In genomic region chr3:13869944-13870343, GRCh38 we compare ENCODE assay signal across 21 cellular contexts. TPM values are rescaled to one million over a fixed set of nuclear protein-coding genes. Genes with fewer than 3 reads are reported as not detected.
A peak's percentile ranks its signal among the peaks of the same experiment; 100 is the strongest.
DNase-seq lines count a peak whose midpoint lies in the region; ATAC-seq, FAIRE-seq and TF ChIP-seq lines count a peak whose summit lies in the region.
"Had no signal": no experiment of that assay in that cellular context is flagged by ENCODE, and none has a peak within 500 bp of the region (broad histone marks: within the 10 kb centered on the region; RNA-seq: fewer than 3 reads in every experiment).

No MANE protein-coding gene starts in this region.

- no peaks in the 10 kb centered on the region for H3K9me3 ChIP-seq in CD4-positive, alpha-beta T cell (ENCODE audit: control insufficient read depth, low read length)
- H3K9me3 ChIP-seq in CD8-positive, alpha-beta memory T cell (ENCODE audit: low read length) = no peaks in the 10 kb centered on the region
- H3K9me3 ChIP-seq in K562 (replicated peaks; ENCODE audit: control insufficient read depth, insufficient read depth, low read depth, low read length) (0 out of 2 replicates have a peak, but pooled peaks cover 2% of the 10 kb centered on the region), gastrocnemius medialis (no peaks in the 10 kb centered on the region)

- H3K27me3 Mint-ChIP-seq in CD4-positive, alpha-beta T cell = no peaks in the 10 kb centered on the region
- H3K27me3 Mint-ChIP-seq in CD8-positive, alpha-beta memory T cell = peaks cover 2 to 11% of the 10 kb centered on the region in 2 donors
- H3K27me3 Mint-ChIP-seq in naive thymus-derived CD8-positive, alpha-beta T cell = peaks cover 0 to 2% (median 0%) of the 10 kb centered on the region in 5 donors

- H3K9me3 Mint-ChIP-seq in CD4-positive, alpha-beta T cell = peaks cover 5% of the 10 kb centered on the region
- peaks cover 0 to 2% (median 0%) of the 10 kb centered on the region in 5 donors for H3K9me3 Mint-ChIP-seq in CD8-positive, alpha-beta memory T cell
- H3K9me3 Mint-ChIP-seq in naive thymus-derived CD8-positive, alpha-beta T cell = peaks cover 0 to 7% (median 0%) of the 10 kb centered on the region in 9 donors

- no TSS peak for BruUV-seq in K562 (replicated peaks; lab: Mats Ljungman, UMichigan)

- no peaks in the 10 kb centered on the region for H3K27me3 ChIP-seq in CD4-positive, alpha-beta T cell (ENCODE audit: control insufficient read depth, insufficient read depth, low read length)
- H3K27me3 ChIP-seq in CD8-positive, alpha-beta memory T cell (ENCODE audit: insufficient read depth, low read length, poor library complexity, severe bottlenecking) = no peaks in the 10 kb centered on the region
- peaks cover 0 to 43% of the 10 kb centered on the region in 2 experiments; a peak in 4 of 5 replicates for H3K27me3 ChIP-seq in K562 (ENCODE audit: control insufficient read depth in 2 of 2, insufficient read depth in 2 of 2, low read length in 2 of 2)
- H3K27me3 ChIP-seq in gastrocnemius medialis = peaks cover 0 to 12% (median 0%) of the 10 kb centered on the region in 3 donors

- H3K4me2 ChIP-seq in K562 (ENCODE audit: insufficient read depth, low read length) = no peak overlapping the region
- H3K4me2 ChIP-seq: KMS-11 had no signal

- TF ChIP-seq POLR2A in K562 (conservative IDR thresholded peaks at IDR 0.05) = no peak
- TF ChIP-seq POLR2A in gastrocnemius medialis (IDR thresholded peaks at IDR 0.05) = no peak

- in situ Hi-C loops in K562 (cut with MboI) (no loop called here), gastrocnemius medialis (cut with MboI; ENCODE audit: low sequenced_read_pairs in 4 of 4) (no loop called here)

- peaks cover 53% of the 10 kb centered on the region for H3K4me1 Mint-ChIP-seq in CD4-positive, alpha-beta T cell (ENCODE audit: low read depth)
- H3K4me1 Mint-ChIP-seq in CD8-positive, alpha-beta memory T cell = peaks cover 36 to 40% (median 37%) of the 10 kb centered on the region in 3 donors
- peaks cover 32 to 52% (median 44%) of the 10 kb centered on the region in 4 donors for H3K4me1 Mint-ChIP-seq in naive thymus-derived CD8-positive, alpha-beta T cell
- H3K4me1 Mint-ChIP-seq: CD14-positive monocyte had no signal

- H2AFZ ChIP-seq in K562 (ENCODE audit: low read depth, low read length) = no peak overlapping the region

- TF ChIP-seq CTCF in CD4-positive, alpha-beta T cell (IDR thresholded peaks at IDR 0.05) = no peak
- no peak for TF ChIP-seq CTCF in K562 (IDR thresholded peaks at IDR 0.05 in 2 of 3, conservative IDR thresholded peaks at IDR 0.05 in 1 of 3; ENCODE audit: insufficient read depth in 2 of 3, low read depth in 1 of 3, low read length in 3 of 3)
- no peak for TF ChIP-seq CTCF in gastrocnemius medialis (IDR thresholded peaks at IDR 0.05 in 4 of 5, conservative IDR thresholded peaks at IDR 0.05 in 1 of 5)

- ATAC-seq in CD4-positive, alpha-beta T cell (ENCODE audit: poor library complexity) = no peak
- ATAC-seq in K562 = peak; percentile 46; the same call in 2 of the 3 replicates
- no peak for ATAC-seq in naive thymus-derived CD8-positive, alpha-beta T cell
- no peak for ATAC-seq in gastrocnemius medialis
- no peak for ATAC-seq in HG02610 (IDR thresholded peaks at IDR 0.05; ENCODE audit: unreplicated experiment)

- no peak for TF ChIP-seq EP300 in K562 (IDR thresholded peaks at IDR 0.05; ENCODE audit: low read length)

- no peaks in the 10 kb centered on the region for H3K79me2 ChIP-seq in K562 (ENCODE audit: control insufficient read depth, insufficient read depth, low read length)

- no peak for DNase-seq in CD4-positive, alpha-beta T cell
- no peak for DNase-seq in CD8-positive, alpha-beta memory T cell
- DNase-seq in K562 (ENCODE audit: extremely low read depth in 1 of 4, low spot score in 3 of 4) (no peak), gastrocnemius medialis (no peak), NCI-H1930 (lab: John Stamatoyannopoulos, UW) (no peak)
- DNase-seq in naive thymus-derived CD8-positive, alpha-beta T cell = no peak
- DNase-seq: ACHN, AML-193, DMS79, NCI-H1048, NCI-H1436 treated with DMSO at 0.1 percent for 48 hours, NCI-H2081, NCI-H82, Right ventricle myocardium superior had no signal

- H3K4me3 Mint-ChIP-seq in CD4-positive, alpha-beta T cell = peak overlapping the region; percentile 26
- no peak overlapping the region for H3K4me3 Mint-ChIP-seq in CD8-positive, alpha-beta memory T cell
- peak overlapping the region in 2 of 10 donors; percentile 27 to 38 for H3K4me3 Mint-ChIP-seq in naive thymus-derived CD8-positive, alpha-beta T cell
- H3K4me3 Mint-ChIP-seq: CD14-positive monocyte had no signal

- intact Hi-C loops in CD4-positive, alpha-beta T cell (cut with DNase I, micrococcal nuclease) = loop anchor here in 1 of 2 experiments (10.0 kb wide), 3 partner anchors 525 to 1555 kb away; partner anchors contain the start of genes EAF1 and METTL6
- intact Hi-C loops in K562 (cut with micrococcal nuclease) (loop anchor here (10.0 kb wide), 1 partner anchor 95 kb away; no protein-coding TSS in a partner anchor), gastrocnemius medialis (cut with DNase I; ENCODE audit: low total_unique reads) (no loop called here)

- no peak for TF ChIP-seq RAD21 in K562 (CRISPR knock-in tag; conservative IDR thresholded peaks at IDR 0.05 in 1 of 2, IDR thresholded peaks at IDR 0.05 in 1 of 2)

- H4K20me1 ChIP-seq in K562 (replicated peaks; ENCODE audit: control insufficient read depth, insufficient read depth, low read length) = no peaks in the 10 kb centered on the region

- H3K36me3 Mint-ChIP-seq in CD4-positive, alpha-beta T cell (ENCODE audit: low read depth) = peaks cover 68% of the 10 kb centered on the region
- peaks cover 3 to 12% (median 9%) of the 10 kb centered on the region in 3 donors for H3K36me3 Mint-ChIP-seq in CD8-positive, alpha-beta memory T cell
- peaks cover 0 to 10% (median 0%) of the 10 kb centered on the region in 3 donors for H3K36me3 Mint-ChIP-seq in naive thymus-derived CD8-positive, alpha-beta T cell
- H3K36me3 Mint-ChIP-seq: CD14-positive monocyte had no signal

- no peak for FAIRE-seq in K562 (lab: Jason Lieb, UNC)
- FAIRE-seq: D721Med, GM19239 had no signal

- peaks cover 48% of the 10 kb centered on the region for H3K4me1 ChIP-seq in CD8-positive, alpha-beta memory T cell (ENCODE audit: insufficient read depth, low read length)
- no peaks in the 10 kb centered on the region for H3K4me1 ChIP-seq in K562 (replicated peaks in 1 of 2; ENCODE audit: control insufficient read depth in 2 of 2, insufficient read depth in 2 of 2, low read length in 2 of 2)
- H3K4me1 ChIP-seq in gastrocnemius medialis = no peaks in the 10 kb centered on the region

- no peak overlapping the region for H3K9ac ChIP-seq in K562 (ENCODE audit: insufficient read depth in 1 of 2, low read depth in 2 of 2, low read length in 2 of 2)
- H3K9ac ChIP-seq: KMS-11 had no signal

- 0% methylated on average over 2 of the region's 2 CpGs for WGBS in K562 (ENCODE audit: insufficient coverage, low coverage, missing lambda C conversion rate)

- CTCF ChIA-PET in CD4-positive, alpha-beta T cell (lab: Charles Lee) = interaction anchor here (1.9 kb wide), 1 partner anchor 10 kb away, joined by 8 read pairs; the partner anchor contains the start of gene WNT7A
- CTCF ChIA-PET in CD8-positive, alpha-beta memory T cell (lab: Charles Lee) = interaction anchor here (1.7 kb wide), 1 partner anchor 15 kb away, joined by 5 read pairs; no protein-coding TSS in a partner anchor
- CTCF ChIA-PET in K562 (lab: Yijun Ruan, JAX; ENCODE audit: low intra/inter-chr PET ratio) = no interaction called here

- no peaks in the 10 kb centered on the region for H3K36me3 ChIP-seq in CD8-positive, alpha-beta memory T cell (ENCODE audit: insufficient read depth, low read length)
- H3K36me3 ChIP-seq in K562 (ENCODE audit: control insufficient read depth, insufficient read depth, low read length) = no peaks in the 10 kb centered on the region
- H3K36me3 ChIP-seq in gastrocnemius medialis = no peaks in the 10 kb centered on the region

- POLR2A ChIA-PET in CD4-positive, alpha-beta T cell (lab: Charles Lee) = interaction anchor here (1.6 kb wide), 1 partner anchor 10 kb away, joined by 5 read pairs; the partner anchor contains the start of gene WNT7A
- POLR2A ChIA-PET in CD8-positive, alpha-beta memory T cell (lab: Charles Lee) = no interaction called here
- POLR2A ChIA-PET in K562 (lab: Yijun Ruan, JAX) = no interaction called here
- POLR2A ChIA-PET in naive thymus-derived CD8-positive, alpha-beta T cell (lab: Charles Lee) = interaction anchor here (0.6 to 2.5 kb wide), 2 partner anchors 10 to 1336 kb away, joined by 3 to 18 read pairs; partner anchors contain the start of genes CAPN7 and WNT7A

- no peak overlapping the region for H3K4me3 ChIP-seq in CD8-positive, alpha-beta memory T cell (ENCODE audit: low read length)
- H3K4me3 ChIP-seq in K562 = no peak overlapping the region
- no peak overlapping the region for H3K4me3 ChIP-seq in gastrocnemius medialis

- H3K9me1 ChIP-seq in K562 (ENCODE audit: control insufficient read depth, insufficient read depth, low read length) = no peaks in the 10 kb centered on the region

- H3K27ac Mint-ChIP-seq in CD4-positive, alpha-beta T cell = peak overlapping the region; percentile 94
- H3K27ac Mint-ChIP-seq in CD8-positive, alpha-beta memory T cell = peak overlapping the region in 7 of 8 donors; percentile 21 to 87 (median 54)
- H3K27ac Mint-ChIP-seq in naive thymus-derived CD8-positive, alpha-beta T cell = peak overlapping the region; percentile 36 to 97 (median 85)

- H3K27ac ChIP-seq in CD4-positive, alpha-beta T cell (ENCODE audit: low read depth, low read length) = no peak overlapping the region
- no peak overlapping the region for H3K27ac ChIP-seq in CD8-positive, alpha-beta memory T cell (ENCODE audit: low read depth, low read length)
- no peak overlapping the region for H3K27ac ChIP-seq in K562 (ENCODE audit: extremely low read depth, low read depth, low read length)
- H3K27ac ChIP-seq in gastrocnemius medialis = no peak overlapping the region
- H3K27ac ChIP-seq: KMS-11 had no signal

RNA-seq across cellular contexts. Expression of gene WNT7A, which starts 9.9 kb away (rescaled TPM):
- total RNA-seq in CD4-positive, alpha-beta T cell = 10 to 100 TPM; 22.4 to 24.7 TPM
- under 1 TPM; 0.31 to 0.38 TPM for total RNA-seq in CD8-positive, alpha-beta memory T cell
- polyA plus RNA-seq in CD8-positive, alpha-beta memory T cell = 1.5 TPM
- total RNA-seq in K562 (2011; cell fraction: chromatin; rRNA removed; ENCODE audit: low replicate concordance) = not detected in 2 replicates
- total RNA-seq in K562 (2011; cell fraction: nucleolus; rRNA removed) = not detected in 2 replicates
- not detected in 2 replicates for total RNA-seq in K562 (2011; cell fraction: nucleoplasm; rRNA removed)
- not detected in 2 replicates for total RNA-seq in K562 (2014; rRNA removed)
- not detected in 2 replicates for total RNA-seq in K562 (2014; rRNA removed; fragmentation: Illumina TruSeq; extraction: Trizol)
- total RNA-seq in K562 (2015; rRNA removed; fragmentation: Illumina TruSeq; extraction: Trizol) = not detected in 2 replicates
- not detected in 2 replicates for total RNA-seq in K562 (2021)
- 0.03 TPM in 1 of 2 replicates, not detected in the other for polyA plus RNA-seq in K562 (2011; rRNA removed)
- polyA plus RNA-seq in K562 (2011; cell fraction: cytosol; rRNA removed) = 0.07 TPM in 1 of 2 replicates, not detected in the other
- polyA plus RNA-seq in K562 (2011; cell fraction: nucleus; rRNA removed) = not detected in 2 replicates
- polyA plus RNA-seq in K562 (2012) = 0.05 TPM in 1 of 2 replicates, not detected in the other
- polyA plus RNA-seq in K562 (2014; fragmentation: Illumina TruSeq; extraction: Trizol) = not detected in 2 replicates
- not detected for polyA plus RNA-seq in K562 (2014; fragmentation: Nextera tagmentation; extraction: Ambion mirVana)
- polyA plus RNA-seq in K562 (2014; rRNA removed) = not detected in 2 replicates
- polyA minus RNA-seq in K562 (2011; rRNA and poly(A)+ RNA removed) = not detected in 2 replicates
- not detected in 2 replicates for polyA minus RNA-seq in K562 (2011; cell fraction: cytosol; rRNA and poly(A)+ RNA removed)
- polyA minus RNA-seq in K562 (2011; cell fraction: nucleus; rRNA and poly(A)+ RNA removed) = not detected in 2 replicates
- 1 to 10 TPM; 9.6 TPM for total RNA-seq in naive thymus-derived CD8-positive, alpha-beta T cell
- polyA plus RNA-seq in naive thymus-derived CD8-positive, alpha-beta T cell = 1 to 10 TPM in 2 of 3 donors, under 1 TPM in 1; 0.17 to 1.6 (median 1.3) TPM
- total RNA-seq in gastrocnemius medialis = not detected
- total RNA-seq: H4, NCI-H460, Right ventricle myocardium superior had no signal
- polyA plus RNA-seq: CD14-positive monocyte had no signal

Comparison
In these comparisons a context has a peak if more than half of its experiments do, and no peak if none do; other contexts are left out.
1. RNA of gene WNT7A, which starts 9.9 kb away (total RNA-seq): 22.4 to 24.7 TPM in CD4-positive, alpha-beta T cell and 9.6 TPM in naive thymus-derived CD8-positive, alpha-beta T cell; 0.31 to 0.38 TPM in CD8-positive, alpha-beta memory T cell, not detected in K562 and not detected in gastrocnemius medialis; every median in the first group is over 4 times any median in the second.
2. POLR2A ChIA-PET loops: an anchor here in CD4-positive, alpha-beta T cell (1.6 kb wide) and naive thymus-derived CD8-positive, alpha-beta T cell (0.6 to 2.5 kb wide); none called in CD8-positive, alpha-beta memory T cell and K562.
3. Peak in every context shown above with its lines, with median percentiles within 50 percentile points of each other: H3K27ac Mint-ChIP-seq.